ENCODE assay signal across 9 cellular contexts in genomic region chr6:30670760-30671527, GRCh38. TPM values are rescaled to one million over a fixed set of nuclear protein-coding genes. Genes with fewer than 3 reads are reported as not detected.
DNase-seq lines count a peak whose midpoint lies in the region; ATAC-seq and TF ChIP-seq lines count a peak whose summit lies in the region.
"Had no signal": no experiment of that assay in that cellular context is flagged by ENCODE, and none has a peak within 500 bp of the region (broad histone marks: within the 10 kb centered on the region; RNA-seq: fewer than 3 reads in every experiment).

No MANE protein-coding gene starts in this region.

- H3K4me1 Mint-ChIP-seq in activated B cell treated with CpG ODN at 0.5 μM for 24 hours (peaks cover 39% of the 10 kb centered on the region), immature natural killer cell (peaks cover 27 to 30% of the 10 kb centered on the region in 2 donors)

- intact Hi-C loops in activated B cell treated with CpG ODN at 0.5 μM for 24 hours (cut with micrococcal nuclease): loop anchor here (10.0 kb wide), 1 partner anchor 216 kb away; no protein-coding TSS in a partner anchor
- intact Hi-C loops in esophagus squamous epithelium (cut with DNase I): no loop called here

- ATAC-seq in activated B cell treated with CpG ODN at 0.5 μM for 24 hours (ENCODE audit: low read depth): no peak
- no peak for ATAC-seq in GM19467 (IDR thresholded peaks at IDR 0.05; ENCODE audit: unreplicated experiment)

- DNase-seq in AG10803 (ENCODE audit: low read depth): no peak
- DNase-seq in activated B cell treated with CpG ODN at 0.5 μM for 24 hours: no peak
- no peak for DNase-seq in immature natural killer cell
- no peak for DNase-seq in middle frontal gyrus (ENCODE audit: extremely low spot score, low spot score)
- no peak for DNase-seq in esophagus squamous epithelium (lab: John Stamatoyannopoulos, UW)
- no peak for DNase-seq in D341Med (ENCODE audit: low spot score)
- DNase-seq: KG1 had no signal

- POLR2A ChIA-PET in activated B cell treated with CpG ODN at 0.5 μM for 24 hours (lab: Charles Lee): interaction anchor here (0.6 to 15.3 kb wide), 4 partner anchors 15 to 189 kb away, joined by 3 to 697 read pairs (median 6); partner anchors contain the start of genes MDC1 and TUBB

- H3K36me3 Mint-ChIP-seq in activated B cell treated with CpG ODN at 0.5 μM for 24 hours (ENCODE audit: low read depth): peaks cover 49% of the 10 kb centered on the region
- H3K36me3 Mint-ChIP-seq in immature natural killer cell: peaks cover 6 to 23% (median 20%) of the 10 kb centered on the region in 3 donors

- CTCF ChIA-PET in activated B cell treated with CpG ODN at 0.5 μM for 24 hours (lab: Charles Lee): interaction anchor here (1.7 to 15.7 kb wide), 5 partner anchors 12 to 189 kb away, joined by 3 to 576 read pairs (median 8); partner anchors contain the start of gene TUBB

- WGBS in esophagus squamous epithelium, 2 donors: 88 to 89% methylated on average over 27 of the region's 27 CpGs

- H3K9me3 Mint-ChIP-seq in activated B cell treated with CpG ODN at 0.5 μM for 24 hours (no peaks in the 10 kb centered on the region), immature natural killer cell (no peaks in the 10 kb centered on the region)

- peak overlapping the region; percentile 66 for H3K27ac Mint-ChIP-seq in activated B cell treated with CpG ODN at 0.5 μM for 24 hours
- peak overlapping the region in 4 of 6 donors; percentile 34 to 66 (median 62) for H3K27ac Mint-ChIP-seq in immature natural killer cell

- H3K27me3 Mint-ChIP-seq in activated B cell treated with CpG ODN at 0.5 μM for 24 hours (no peaks in the 10 kb centered on the region), immature natural killer cell (ENCODE audit: low read depth in 3 of 3) (peaks cover 4 to 9% (median 5%) of the 10 kb centered on the region in 3 donors)

- H3K4me3 ChIP-seq in AG10803 (ENCODE audit: low read length) (no peak overlapping the region), esophagus squamous epithelium (no peak overlapping the region)

- no peak overlapping the region for H3K27ac ChIP-seq in esophagus squamous epithelium

- no peak for TF ChIP-seq POLR2A in esophagus squamous epithelium (IDR thresholded peaks at IDR 0.05)

- H3K4me3 Mint-ChIP-seq in activated B cell treated with CpG ODN at 0.5 μM for 24 hours (peak overlapping the region; percentile 91), immature natural killer cell (peak overlapping the region; percentile 73 to 87 (median 74))

- TF ChIP-seq CTCF in AG10803 (conservative IDR thresholded peaks at IDR 0.05; ENCODE audit: low read length): peak; percentile 31
- peak; percentile 32 for TF ChIP-seq CTCF in GM12873 (IDR thresholded peaks at IDR 0.05; ENCODE audit: insufficient read depth, low read depth, low read length, missing control alignments)
- no peak for TF ChIP-seq CTCF in activated B cell treated with CpG ODN at 0.5 μM for 24 hours (IDR thresholded peaks at IDR 0.05)
- TF ChIP-seq CTCF in esophagus squamous epithelium (IDR thresholded peaks at IDR 0.05): no peak

- H3K27me3 ChIP-seq in esophagus squamous epithelium: no peaks in the 10 kb centered on the region

- H3K36me3 ChIP-seq in esophagus squamous epithelium: peaks cover 0 to 55% (median 18%) of the 10 kb centered on the region in 3 donors

- peaks cover 13 to 27% (median 17%) of the 10 kb centered on the region in 3 donors for H3K4me1 ChIP-seq in esophagus squamous epithelium

- H3K9me3 ChIP-seq in esophagus squamous epithelium: no peaks in the 10 kb centered on the region

RNA-seq across cellular contexts. Expression of gene DHX16, which starts 1.9 kb away (rescaled TPM):
- total RNA-seq in activated B cell treated with CpG ODN at 0.5 μM for 24 hours (42.3 and 50.4 TPM in 2 replicates), esophagus squamous epithelium (10 to 100 TPM; 11.4 to 26.6 (median 24.4) TPM)
- polyA plus RNA-seq in immature natural killer cell: 10 to 100 TPM; 13.6 to 33.9 (median 14.4) TPM

RNA-seq across cellular contexts. Expression of gene PPP1R18, which starts 15.5 kb away (rescaled TPM):
- total RNA-seq in activated B cell treated with CpG ODN at 0.5 μM for 24 hours: 96.8 and 104 TPM in 2 replicates
- 100 to 1,000 TPM; 178 to 308 (median 245) TPM for polyA plus RNA-seq in immature natural killer cell
- 10 to 100 TPM in 3 of 4 donors, 1 to 10 TPM in 1; 9.8 to 22.2 (median 17.4) TPM for total RNA-seq in esophagus squamous epithelium

RNA-seq across cellular contexts. Expression of gene NRM, which starts 19.8 kb away (rescaled TPM):
- 17.4 and 17.8 TPM in 2 replicates for total RNA-seq in activated B cell treated with CpG ODN at 0.5 μM for 24 hours
- 10 to 100 TPM in 1 of 3 donors, 1 to 10 TPM in 2; 6.7 to 20.1 (median 8.4) TPM for polyA plus RNA-seq in immature natural killer cell
- total RNA-seq in esophagus squamous epithelium: 1 to 10 TPM; 3.8 to 7.4 (median 6.7) TPM

RNA-seq across cellular contexts. Expression of gene C6orf136, which starts 24.0 kb away (rescaled TPM):
- total RNA-seq in activated B cell treated with CpG ODN at 0.5 μM for 24 hours: 21.6 and 35.6 TPM in 2 replicates
- 10 to 100 TPM in 1 of 3 donors, 1 to 10 TPM in 2; 4.3 to 16.5 (median 9.8) TPM for polyA plus RNA-seq in immature natural killer cell
- total RNA-seq in esophagus squamous epithelium: 10 to 100 TPM in 3 of 4 donors, 1 to 10 TPM in 1; 8.3 to 17.5 (median 12.7) TPM

RNA-seq across cellular contexts. Expression of gene ATAT1, which starts 44.3 kb away (rescaled TPM):
- total RNA-seq in activated B cell treated with CpG ODN at 0.5 μM for 24 hours (6.9 and 10.3 TPM in 2 replicates), esophagus squamous epithelium (1 to 10 TPM; 5.0 to 6.7 (median 6.3) TPM)
- 1 to 10 TPM in 1 of 3 donors, under 1 TPM in 1, not detected in 1; 0.43 to 3.1 TPM for polyA plus RNA-seq in immature natural killer cell

Comparison
In these comparisons a context has a peak if more than half of its experiments do, and no peak if none do; other contexts are left out.
1. CTCF ChIP-seq: peak in AG10803 (single experiment) and GM12873 (single experiment); none in activated B cell treated with CpG ODN at 0.5 μM for 24 hours (single experiment) and esophagus squamous epithelium (0 of 6).